Comparison of ENCODE assay signal across 7 cellular contexts in genomic region chr17:17757944-17758343, GRCh38.
A peak's percentile ranks its signal among the peaks of the same experiment; 100 is the strongest.
DNase-seq lines count a peak whose midpoint lies in the region; ATAC-seq, FAIRE-seq and TF ChIP-seq lines count a peak whose summit lies in the region.

No MANE protein-coding gene starts in this region.

- H3K27me3 ChIP-seq in CD4-positive, CD25-positive, alpha-beta regulatory T cell (ENCODE audit: control insufficient read depth, insufficient read depth, low read length), result no peaks in the 10 kb centered on the region
- no peaks in the 10 kb centered on the region for H3K27me3 ChIP-seq in OCI-LY3 (ENCODE audit: low read depth, low read length)

- intact Hi-C loops in kidney (cut with DNase I), result no loop called here

- H3K4me3 ChIP-seq in CD4-positive, CD25-positive, alpha-beta regulatory T cell (ENCODE audit: low read depth, low read length), result no peak overlapping the region
- H3K4me3 ChIP-seq in OCI-LY3 (ENCODE audit: low read length), result no peak overlapping the region
- no peak overlapping the region for H3K4me3 ChIP-seq in kidney (ENCODE audit: low read length in 2 of 2)

- peaks cover 38% of the 10 kb centered on the region for H3K4me1 ChIP-seq in CD4-positive, CD25-positive, alpha-beta regulatory T cell (ENCODE audit: control insufficient read depth, insufficient read depth, low read length, poor library complexity, severe bottlenecking)
- H3K4me1 ChIP-seq in OCI-LY3 (ENCODE audit: low read length), result peaks cover 13% of the 10 kb centered on the region
- peaks cover 6 to 7% of the 10 kb centered on the region in 2 donors for H3K4me1 ChIP-seq in kidney (ENCODE audit: control insufficient read depth in 1 of 2, insufficient read depth in 1 of 2, low read depth in 1 of 2, low read length in 2 of 2)

- no peaks in the 10 kb centered on the region for H3K9me3 ChIP-seq in CD4-positive, CD25-positive, alpha-beta regulatory T cell (ENCODE audit: control insufficient read depth in 2 of 2, low read length in 2 of 2)
- H3K9me3 ChIP-seq in OCI-LY3 (ENCODE audit: insufficient read depth, low read length) (no peaks in the 10 kb centered on the region), kidney (ENCODE audit: control insufficient read depth in 1 of 2, low read length in 2 of 2) (no peaks in the 10 kb centered on the region)

- peaks cover 7% of the 10 kb centered on the region for H3K36me3 Mint-ChIP-seq in CD4-positive, CD25-positive, alpha-beta regulatory T cell

- H3K79me2 ChIP-seq in OCI-LY3 (ENCODE audit: low read length), result peaks cover 2% of the 10 kb centered on the region; the same call in 1 of the 2 replicates

- H4K20me1 ChIP-seq in OCI-LY3 (ENCODE audit: insufficient read depth, low read length), result no peaks in the 10 kb centered on the region

- no peak overlapping the region for H2AFZ ChIP-seq in OCI-LY3 (ENCODE audit: low read depth, low read length)

- no peaks in the 10 kb centered on the region for H3K9me3 Mint-ChIP-seq in CD4-positive, CD25-positive, alpha-beta regulatory T cell

- H3K4me1 Mint-ChIP-seq in CD4-positive, CD25-positive, alpha-beta regulatory T cell, result peaks cover 0 to 65% (median 24%) of the 10 kb centered on the region in 4 donors

- DNase-seq in CD4-positive, CD25-positive, alpha-beta regulatory T cell, result no peak
- DNase-seq in DMS79 (lab: John Stamatoyannopoulos, UW) (peak; percentile 40), kidney (peak; percentile 49), NOMO-1 (lab: John Stamatoyannopoulos, UW; ENCODE audit: unreplicated experiment in 2 of 2) (no peak)

- H3K36me3 ChIP-seq in CD4-positive, CD25-positive, alpha-beta regulatory T cell (ENCODE audit: control insufficient read depth, insufficient read depth, low read length), result no peaks in the 10 kb centered on the region
- no peaks in the 10 kb centered on the region for H3K36me3 ChIP-seq in OCI-LY3 (replicated peaks; ENCODE audit: low read depth, low read length)
- no peaks in the 10 kb centered on the region for H3K36me3 ChIP-seq in kidney (ENCODE audit: control insufficient read depth in 1 of 2, insufficient read depth in 2 of 2, low read length in 2 of 2)

- FAIRE-seq in kidney (lab: Jason Lieb, UNC), result no peak

- no peak for TF ChIP-seq CTCF in OCI-LY3 (IDR thresholded peaks at IDR 0.05; ENCODE audit: low read depth, low read length)
- no peak for TF ChIP-seq CTCF in kidney (IDR thresholded peaks at IDR 0.05; ENCODE audit: borderline replicate concordance, extremely low read depth, insufficient read depth)

- H3K9ac ChIP-seq in OCI-LY3 (ENCODE audit: low read length), result no peak overlapping the region
- H3K9ac ChIP-seq in kidney (ENCODE audit: low read length in 2 of 2), result no peak overlapping the region

- peak overlapping the region; percentile 58 for H3K27ac ChIP-seq in CD4-positive, CD25-positive, alpha-beta regulatory T cell (ENCODE audit: insufficient read depth, low read length, poor library complexity, severe bottlenecking)
- H3K27ac ChIP-seq in OCI-LY3 (ENCODE audit: low read length) (no peak overlapping the region), kidney (ENCODE audit: low read depth in 2 of 2, low read length in 2 of 2) (no peak overlapping the region)

- peak overlapping the region; percentile 72 to 88 (median 84) for H3K27ac Mint-ChIP-seq in CD4-positive, CD25-positive, alpha-beta regulatory T cell

- peak overlapping the region in 3 of 4 donors; percentile 73 to 80 (median 75) for H3K4me3 Mint-ChIP-seq in CD4-positive, CD25-positive, alpha-beta regulatory T cell

- 0 out of 2 replicates have a peak overlapping the region, but pooled peaks have one; percentile 22 for H3K4me2 ChIP-seq in OCI-LY3 (ENCODE audit: low read length)

- ATAC-seq in CD4-positive, CD25-positive, alpha-beta regulatory T cell (ENCODE audit: low read depth in 2 of 2), result no peak
- no peak for ATAC-seq in HG03039 (IDR thresholded peaks at IDR 0.05; ENCODE audit: unreplicated experiment)
- no peak for ATAC-seq in HG02678 (IDR thresholded peaks at IDR 0.05; ENCODE audit: unreplicated experiment)

- H3K27me3 Mint-ChIP-seq in CD4-positive, CD25-positive, alpha-beta regulatory T cell, result no peaks in the 10 kb centered on the region

Comparison
In these comparisons a context has a peak if more than half of its experiments do, and no peak if none do; other contexts are left out.
1. DNase-seq: peak in DMS79 (single experiment) and kidney (single experiment); none in CD4-positive, CD25-positive, alpha-beta regulatory T cell (0 of 3) and NOMO-1 (0 of 2).